ENCODE assay signal across 1 cellular context in the genomic region with DNA sequence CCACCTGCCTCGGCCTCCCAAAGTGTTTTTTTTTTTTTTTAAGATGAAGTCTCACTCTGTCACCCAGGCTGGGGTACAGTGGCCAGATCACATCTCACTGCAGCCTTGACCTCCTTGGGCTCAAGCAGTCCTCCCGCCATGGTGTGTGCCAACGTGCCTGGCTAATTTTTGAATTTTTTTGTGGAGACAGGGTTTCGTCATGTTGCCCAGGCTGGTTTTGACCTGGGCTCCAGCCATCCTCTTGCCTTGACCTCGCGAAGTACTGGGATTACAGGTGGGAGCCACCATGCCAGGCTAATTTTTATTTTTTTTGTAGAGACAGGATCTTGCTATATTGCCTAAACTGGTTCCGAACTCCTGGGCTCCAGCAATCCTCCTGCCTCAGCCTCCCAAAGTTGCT.
TF ChIP-seq lines count a peak whose summit lies in the region.

No MANE protein-coding gene starts in this region.

TF ChIP-seq in HepG2, 621 proteins besides CTCF, POLR2A, EP300 and RAD21:
- TF ChIP-seq, protein P1, sequence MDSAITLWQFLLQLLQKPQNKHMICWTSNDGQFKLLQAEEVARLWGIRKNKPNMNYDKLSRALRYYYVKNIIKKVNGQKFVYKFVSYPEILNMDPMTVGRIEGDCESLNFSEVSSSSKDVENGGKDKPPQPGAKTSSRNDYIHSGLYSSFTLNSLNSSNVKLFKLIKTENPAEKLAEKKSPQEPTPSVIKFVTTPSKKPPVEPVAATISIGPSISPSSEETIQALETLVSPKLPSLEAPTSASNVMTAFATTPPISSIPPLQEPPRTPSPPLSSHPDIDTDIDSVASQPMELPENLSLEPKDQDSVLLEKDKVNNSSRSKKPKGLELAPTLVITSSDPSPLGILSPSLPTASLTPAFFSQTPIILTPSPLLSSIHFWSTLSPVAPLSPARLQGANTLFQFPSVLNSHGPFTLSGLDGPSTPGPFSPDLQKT (CRISPR knock-in tag; IDR thresholded peaks at IDR 0.05; ENCODE audit: borderline replicate concordance), result no peak
- TF ChIP-seq JUND (CRISPR knock-in tag; IDR thresholded peaks at IDR 0.05), result no peak
- no peak for TF ChIP-seq THYN1 (CRISPR knock-in tag; IDR thresholded peaks at IDR 0.05; ENCODE audit: borderline replicate concordance, low read depth)
- TF ChIP-seq, protein P2, sequence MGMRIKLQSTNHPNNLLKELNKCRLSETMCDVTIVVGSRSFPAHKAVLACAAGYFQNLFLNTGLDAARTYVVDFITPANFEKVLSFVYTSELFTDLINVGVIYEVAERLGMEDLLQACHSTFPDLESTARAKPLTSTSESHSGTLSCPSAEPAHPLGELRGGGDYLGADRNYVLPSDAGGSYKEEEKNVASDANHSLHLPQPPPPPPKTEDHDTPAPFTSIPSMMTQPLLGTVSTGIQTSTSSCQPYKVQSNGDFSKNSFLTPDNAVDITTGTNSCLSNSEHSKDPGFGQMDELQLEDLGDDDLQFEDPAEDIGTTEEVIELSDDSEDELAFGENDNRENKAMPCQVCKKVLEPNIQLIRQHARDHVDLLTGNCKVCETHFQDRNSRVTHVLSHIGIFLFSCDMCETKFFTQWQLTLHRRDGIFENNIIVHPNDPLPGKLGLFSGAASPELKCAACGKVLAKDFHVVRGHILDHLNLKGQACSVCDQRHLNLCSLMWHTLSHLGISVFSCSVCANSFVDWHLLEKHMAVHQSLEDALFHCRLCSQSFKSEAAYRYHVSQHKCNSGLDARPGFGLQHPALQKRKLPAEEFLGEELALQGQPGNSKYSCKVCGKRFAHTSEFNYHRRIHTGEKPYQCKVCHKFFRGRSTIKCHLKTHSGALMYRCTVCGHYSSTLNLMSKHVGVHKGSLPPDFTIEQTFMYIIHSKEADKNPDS (CRISPR knock-in tag; IDR thresholded peaks at IDR 0.05), result no peak
- no peak for TF ChIP-seq HMGA1 (CRISPR knock-in tag; conservative IDR thresholded peaks at IDR 0.05)
- no peak for TF ChIP-seq ZNF264 (CRISPR knock-in tag; IDR thresholded peaks at IDR 0.05)
- TF ChIP-seq PRMT3 (CRISPR knock-in tag; IDR thresholded peaks at IDR 0.05; ENCODE audit: borderline replicate concordance, low read depth), result no peak
- no peak for TF ChIP-seq ZNF772 (CRISPR knock-in tag; IDR thresholded peaks at IDR 0.05)
- TF ChIP-seq, protein P3, sequence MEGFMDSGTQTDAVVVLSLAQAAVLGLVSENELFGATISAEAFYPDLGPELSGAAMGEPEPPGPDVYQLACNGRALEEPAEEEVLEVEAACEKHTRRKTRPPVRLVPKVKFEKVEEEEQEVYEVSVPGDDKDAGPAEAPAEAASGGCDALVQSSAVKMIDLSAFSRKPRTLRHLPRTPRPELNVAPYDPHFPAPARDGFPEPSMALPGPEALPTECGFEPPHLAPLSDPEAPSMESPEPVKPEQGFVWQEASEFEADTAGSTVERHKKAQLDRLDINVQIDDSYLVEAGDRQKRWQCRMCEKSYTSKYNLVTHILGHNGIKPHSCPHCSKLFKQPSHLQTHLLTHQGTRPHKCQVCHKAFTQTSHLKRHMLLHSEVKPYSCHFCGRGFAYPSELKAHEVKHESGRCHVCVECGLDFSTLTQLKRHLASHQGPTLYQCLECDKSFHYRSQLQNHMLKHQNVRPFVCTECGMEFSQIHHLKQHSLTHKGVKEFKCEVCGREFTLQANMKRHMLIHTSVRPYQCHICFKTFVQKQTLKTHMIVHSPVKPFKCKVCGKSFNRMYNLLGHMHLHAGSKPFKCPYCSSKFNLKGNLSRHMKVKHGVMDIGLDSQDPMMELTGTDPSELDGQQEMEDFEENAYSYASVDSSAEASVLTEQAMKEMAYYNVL (CRISPR knock-in tag; IDR thresholded peaks at IDR 0.05; ENCODE audit: borderline replicate concordance), result no peak
- TF ChIP-seq RFXAP (CRISPR knock-in tag; IDR thresholded peaks at IDR 0.05; ENCODE audit: borderline replicate concordance), result no peak
- TF ChIP-seq, protein P4, sequence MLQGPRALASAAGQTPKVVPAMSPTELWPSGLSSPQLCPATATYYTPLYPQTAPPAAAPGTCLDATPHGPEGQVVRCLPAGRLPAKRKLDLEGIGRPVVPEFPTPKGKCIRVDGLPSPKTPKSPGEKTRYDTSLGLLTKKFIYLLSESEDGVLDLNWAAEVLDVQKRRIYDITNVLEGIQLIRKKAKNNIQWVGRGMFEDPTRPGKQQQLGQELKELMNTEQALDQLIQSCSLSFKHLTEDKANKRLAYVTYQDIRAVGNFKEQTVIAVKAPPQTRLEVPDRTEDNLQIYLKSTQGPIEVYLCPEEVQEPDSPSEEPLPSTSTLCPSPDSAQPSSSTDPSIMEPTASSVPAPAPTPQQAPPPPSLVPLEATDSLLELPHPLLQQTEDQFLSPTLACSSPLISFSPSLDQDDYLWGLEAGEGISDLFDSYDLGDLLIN (CRISPR knock-in tag; IDR thresholded peaks at IDR 0.05; ENCODE audit: borderline replicate concordance), result no peak
- no peak for TF ChIP-seq MYC (CRISPR knock-in tag; IDR thresholded peaks at IDR 0.05; ENCODE audit: borderline replicate concordance)
- no peak for TF ChIP-seq ZBTB38 (CRISPR knock-in tag; IDR thresholded peaks at IDR 0.05)
- TF ChIP-seq, protein P5, sequence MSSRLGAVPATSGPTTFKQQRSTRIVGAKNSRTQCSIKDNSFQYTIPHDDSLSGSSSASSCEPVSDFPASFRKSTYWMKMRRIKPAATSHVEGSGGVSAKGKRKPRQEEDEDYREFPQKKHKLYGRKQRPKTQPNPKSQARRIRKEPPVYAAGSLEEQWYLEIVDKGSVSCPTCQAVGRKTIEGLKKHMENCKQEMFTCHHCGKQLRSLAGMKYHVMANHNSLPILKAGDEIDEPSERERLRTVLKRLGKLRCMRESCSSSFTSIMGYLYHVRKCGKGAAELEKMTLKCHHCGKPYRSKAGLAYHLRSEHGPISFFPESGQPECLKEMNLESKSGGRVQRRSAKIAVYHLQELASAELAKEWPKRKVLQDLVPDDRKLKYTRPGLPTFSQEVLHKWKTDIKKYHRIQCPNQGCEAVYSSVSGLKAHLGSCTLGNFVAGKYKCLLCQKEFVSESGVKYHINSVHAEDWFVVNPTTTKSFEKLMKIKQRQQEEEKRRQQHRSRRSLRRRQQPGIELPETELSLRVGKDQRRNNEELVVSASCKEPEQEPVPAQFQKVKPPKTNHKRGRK (CRISPR knock-in tag; IDR thresholded peaks at IDR 0.05), result no peak
- TF ChIP-seq, protein P6, sequence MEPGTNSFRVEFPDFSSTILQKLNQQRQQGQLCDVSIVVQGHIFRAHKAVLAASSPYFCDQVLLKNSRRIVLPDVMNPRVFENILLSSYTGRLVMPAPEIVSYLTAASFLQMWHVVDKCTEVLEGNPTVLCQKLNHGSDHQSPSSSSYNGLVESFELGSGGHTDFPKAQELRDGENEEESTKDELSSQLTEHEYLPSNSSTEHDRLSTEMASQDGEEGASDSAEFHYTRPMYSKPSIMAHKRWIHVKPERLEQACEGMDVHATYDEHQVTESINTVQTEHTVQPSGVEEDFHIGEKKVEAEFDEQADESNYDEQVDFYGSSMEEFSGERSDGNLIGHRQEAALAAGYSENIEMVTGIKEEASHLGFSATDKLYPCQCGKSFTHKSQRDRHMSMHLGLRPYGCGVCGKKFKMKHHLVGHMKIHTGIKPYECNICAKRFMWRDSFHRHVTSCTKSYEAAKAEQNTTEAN (CRISPR knock-in tag; conservative IDR thresholded peaks at IDR 0.05), result no peak
- no peak for TF ChIP-seq HOXA9 (CRISPR knock-in tag; IDR thresholded peaks at IDR 0.05; ENCODE audit: borderline replicate concordance)
- no peak for TF ChIP-seq SMC3 (IDR thresholded peaks at IDR 0.05; ENCODE audit: low read length)
- no peak for TF ChIP-seq HOXA5 (CRISPR knock-in tag; IDR thresholded peaks at IDR 0.05)
- TF ChIP-seq, protein P7, sequence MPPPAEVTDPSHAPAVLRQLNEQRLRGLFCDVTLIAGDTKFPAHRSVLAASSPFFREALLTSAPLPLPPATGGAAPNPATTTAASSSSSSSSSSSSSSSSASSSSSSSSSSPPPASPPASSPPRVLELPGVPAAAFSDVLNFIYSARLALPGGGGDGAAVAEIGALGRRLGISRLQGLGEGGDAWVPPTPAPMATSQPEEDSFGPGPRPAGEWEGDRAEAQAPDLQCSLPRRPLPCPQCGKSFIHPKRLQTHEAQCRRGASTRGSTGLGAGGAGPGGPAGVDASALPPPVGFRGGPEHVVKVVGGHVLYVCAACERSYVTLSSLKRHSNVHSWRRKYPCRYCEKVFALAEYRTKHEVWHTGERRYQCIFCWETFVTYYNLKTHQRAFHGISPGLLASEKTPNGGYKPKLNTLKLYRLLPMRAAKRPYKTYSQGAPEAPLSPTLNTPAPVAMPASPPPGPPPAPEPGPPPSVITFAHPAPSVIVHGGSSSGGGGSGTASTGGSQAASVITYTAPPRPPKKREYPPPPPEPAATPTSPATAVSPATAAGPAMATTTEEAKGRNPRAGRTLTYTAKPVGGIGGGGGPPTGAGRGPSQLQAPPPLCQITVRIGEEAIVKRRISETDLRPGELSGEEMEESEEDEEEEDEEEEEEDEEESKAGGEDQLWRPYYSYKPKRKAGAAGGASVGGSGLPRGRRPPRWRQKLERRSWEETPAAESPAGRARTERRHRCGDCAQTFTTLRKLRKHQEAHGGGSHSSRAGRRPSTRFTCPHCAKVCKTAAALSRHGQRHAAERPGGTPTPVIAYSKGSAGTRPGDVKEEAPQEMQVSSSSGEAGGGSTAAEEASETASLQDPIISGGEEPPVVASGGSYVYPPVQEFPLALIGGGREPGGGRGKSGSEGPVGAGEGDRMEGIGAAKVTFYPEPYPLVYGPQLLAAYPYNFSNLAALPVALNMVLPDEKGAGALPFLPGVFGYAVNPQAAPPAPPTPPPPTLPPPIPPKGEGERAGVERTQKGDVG (CRISPR knock-in tag; IDR thresholded peaks at IDR 0.05; ENCODE audit: borderline replicate concordance), result no peak
- TF ChIP-seq ZNF333 (CRISPR knock-in tag; IDR thresholded peaks at IDR 0.05; ENCODE audit: borderline replicate concordance), result no peak
